In genomic region chr10:110774069-110775021, GRCh38 we compare ENCODE assay signal across 8 cellular contexts.
DNase-seq lines count a peak whose midpoint lies in the region; ATAC-seq, FAIRE-seq and TF ChIP-seq lines count a peak whose summit lies in the region.

No MANE protein-coding gene starts in this region.

- TF ChIP-seq RAD21 in A549 (conservative IDR thresholded peaks at IDR 0.05 in 1 of 2, IDR thresholded peaks at IDR 0.05 in 1 of 2) = no peak

- no peak for TF ChIP-seq EP300 in A549 (IDR thresholded peaks at IDR 0.05)

- ATAC-seq in A549 (peak; percentile 83 to 90), GM19035 (IDR thresholded peaks at IDR 0.05; ENCODE audit: unreplicated experiment) (peak; percentile 98), HG03108 (IDR thresholded peaks at IDR 0.05; ENCODE audit: unreplicated experiment) (peak; percentile 96), T-helper 17 cell (peak; percentile 78)

- H3K36me3 Mint-ChIP-seq in T-helper 17 cell (ENCODE audit: low read depth) = peaks cover 2% of the 10 kb centered on the region

- CTCF ChIA-PET in A549 (lab: Yijun Ruan, JAX) = interaction anchor here (0.6 to 1.3 kb wide), 4 partner anchors 8 to 302 kb away, joined by 3 to 5 read pairs (median 3); no protein-coding TSS in a partner anchor

- peak overlapping the region; percentile 8 to 44; a peak in 4 of 6 replicates for H3K27ac ChIP-seq in A549

- FAIRE-seq in A549 (lab: Jason Lieb, UNC) = no peak

- H3K27ac Mint-ChIP-seq in T-helper 17 cell = peak overlapping the region; percentile 12

- no peaks in the 10 kb centered on the region for H3K9me3 ChIP-seq in A549
- H3K9me3 ChIP-seq in T-helper 17 cell (ENCODE audit: control insufficient read depth, low read length, poor library complexity, severe bottlenecking) = no peaks in the 10 kb centered on the region

- no peak overlapping the region for H3K4me3 ChIP-seq in A549

- peaks cover 23% of the 10 kb centered on the region for H3K4me1 ChIP-seq in A549

- peaks cover 12% of the 10 kb centered on the region for H3K4me1 Mint-ChIP-seq in T-helper 17 cell

- H3K4me2 ChIP-seq in A549 = peak overlapping the region; percentile 52

- no peak for TF ChIP-seq CTCF in A549 (IDR thresholded peaks at IDR 0.05)

- H3K27me3 Mint-ChIP-seq in T-helper 17 cell = no peaks in the 10 kb centered on the region

- TF ChIP-seq POLR2A in A549 (IDR thresholded peaks at IDR 0.05; ENCODE audit: low read length) = no peak

- H3K4me3 Mint-ChIP-seq in T-helper 17 cell = no peak overlapping the region

- WGBS in A549 (ENCODE audit: missing lambda C conversion rate) = 72% methylated on average over 8 of the region's 8 CpGs

- DNase-seq in A549 (ENCODE audit: low read depth in 1 of 2, low spot score in 1 of 2) (peak; percentile 52 to 71), T-helper 17 cell (no peak), fibroblast of peridontal ligament (ENCODE audit: extremely low read depth) (peak; percentile 66), NCI-H2171 (lab: John Stamatoyannopoulos, UW) (no peak), NCI-H1105 treated with DMSO at 0.1 percent for 48 hours (lab: John Stamatoyannopoulos, UW) (no peak)
- DNase-seq in stimulated activated CD8-positive, alpha-beta memory T cell treated with anti-CD3 and anti-CD28 coated beads, Interleukin-4, amount 100 ng/mL, for 24 hours (ENCODE audit: low read depth) = peak; percentile 4

- POLR2A ChIA-PET in A549 (lab: Yijun Ruan, JAX) = no interaction called here

TF ChIP-seq in A549, 52 proteins besides CTCF, POLR2A, EP300 and RAD21:
- TF ChIP-seq JUNB (IDR thresholded peaks at IDR 0.05) (peak; percentile 49; the same call in 1 of the 2 replicates), FOSB (CRISPR knock-in tag; IDR thresholded peaks at IDR 0.05) (no peak), FOSL2 (IDR thresholded peaks at IDR 0.05) (peak; percentile 63), FOSL2 (CRISPR knock-in tag; IDR thresholded peaks at IDR 0.05) (peak; percentile 78)
TF ChIP-seq in A549: peak in this region for 2.

Comparison
In these comparisons a context has a peak if more than half of its experiments do, and no peak if none do; other contexts are left out.
1. DNase-seq: peak in A549 (2 of 2), fibroblast of peridontal ligament (single experiment) and stimulated activated CD8-positive, alpha-beta memory T cell treated with anti-CD3 and anti-CD28 coated beads, Interleukin-4, amount 100 ng/mL, for 24 hours (single experiment); none in T-helper 17 cell (0 of 3), NCI-H2171 (single experiment) and NCI-H1105 treated with DMSO at 0.1 percent for 48 hours (single experiment).
2. Peak in every context shown above with its lines, with median percentiles within 50 percentile points of each other: ATAC-seq.